ENCODE assay signal across 17 cellular contexts in genomic region chr18:36194719-36195315, GRCh38. TPM values are rescaled to one million over a fixed set of nuclear protein-coding genes. Genes with fewer than 3 reads are reported as not detected.
DNase-seq lines count a peak whose midpoint lies in the region; ATAC-seq and TF ChIP-seq lines count a peak whose summit lies in the region.
"Had no signal": no experiment of that assay in that cellular context is flagged by ENCODE, and none has a peak within 500 bp of the region (broad histone marks: within the 10 kb centered on the region; RNA-seq: fewer than 3 reads in every experiment).

No MANE protein-coding gene starts in this region.

- 0 out of 2 replicates have a peak overlapping the region, but pooled peaks have one; percentile 26 for H3K27ac Mint-ChIP-seq in WTC11
- H3K27ac Mint-ChIP-seq: B cell; CD4-positive, alpha-beta T cell; HFFc6 had no signal

- no peak overlapping the region for H3K9ac ChIP-seq in Karpas-422 (ENCODE audit: low read length)

- H2AFZ ChIP-seq in Karpas-422 (ENCODE audit: low read length), result no peak overlapping the region

- no peak overlapping the region for H3K4me3 ChIP-seq in Karpas-422 (ENCODE audit: low read length)

- CTCF ChIA-PET in WTC11 (lab: Charles Lee), result interaction anchor here (0.9 to 1.3 kb wide), 2 partner anchors 90 to 217 kb away, joined by 3 read pairs; no protein-coding TSS in a partner anchor

- H3K27me3 ChIP-seq in Karpas-422 (ENCODE audit: low read length), result no peaks in the 10 kb centered on the region

- no peaks in the 10 kb centered on the region for H3K9me3 Mint-ChIP-seq in WTC11
- H3K9me3 Mint-ChIP-seq: CD4-positive, alpha-beta T cell; HFFc6 had no signal

- ATAC-seq in WTC11, result no peak
- no peak for ATAC-seq in HG02870 (IDR thresholded peaks at IDR 0.05; ENCODE audit: unreplicated experiment)
- ATAC-seq in HG03139 (IDR thresholded peaks at IDR 0.05; ENCODE audit: unreplicated experiment), result no peak

- no peaks in the 10 kb centered on the region for H3K79me2 ChIP-seq in Karpas-422 (ENCODE audit: low read length)

- H3K4me1 Mint-ChIP-seq in WTC11, result no peaks in the 10 kb centered on the region
- H3K4me1 Mint-ChIP-seq: B cell had no signal

- no peaks in the 10 kb centered on the region for H3K27me3 Mint-ChIP-seq in WTC11 (ENCODE audit: low read depth)

- peaks cover 16% of the 10 kb centered on the region for H3K4me1 ChIP-seq in Karpas-422 (ENCODE audit: low read length)

- no peaks in the 10 kb centered on the region; the same call in 1 of the 2 replicates for H4K20me1 ChIP-seq in Karpas-422 (ENCODE audit: insufficient read depth, low read depth, low read length)

- H3K9me3 ChIP-seq in Karpas-422 (ENCODE audit: low read length), result no peaks in the 10 kb centered on the region

- no peaks in the 10 kb centered on the region for H3K9me2 ChIP-seq in Karpas-422 (replicated peaks; ENCODE audit: insufficient read depth, low read length)

- POLR2A ChIA-PET in WTC11 (lab: Charles Lee), result no interaction called here

- no peak overlapping the region for H3K4me3 Mint-ChIP-seq in WTC11
- H3K4me3 Mint-ChIP-seq: B cell; CD4-positive, alpha-beta T cell; HFFc6 had no signal

- H3K4me2 ChIP-seq in Karpas-422 (ENCODE audit: low read depth, low read length, poor library complexity, severe bottlenecking), result peak overlapping the region; percentile 28

- TF ChIP-seq CTCF in WTC11 (IDR thresholded peaks at IDR 0.05), result no peak

- peaks cover 5% of the 10 kb centered on the region; the same call in 1 of the 2 replicates for H3K36me3 Mint-ChIP-seq in WTC11

- no peaks in the 10 kb centered on the region for H3K36me3 ChIP-seq in Karpas-422 (ENCODE audit: insufficient read depth, low read length)

- no peak overlapping the region for H3K27ac ChIP-seq in Karpas-422 (ENCODE audit: low read length)
- H3K27ac ChIP-seq: HL-60 had no signal

- DNase-seq in activated effector memory CD4-positive, alpha-beta T cell treated with anti-CD3 and anti-CD28 coated beads, Interleukin-2, amount 50 U/mL, for 16 hours, result peak; percentile 30
- no peak for DNase-seq in activated effector memory CD4-positive, alpha-beta T cell treated with Interleukin-2 at 50 U/mL for 16 hours
- DNase-seq in Karpas-422 (peak; percentile 57), WTC11 (ENCODE audit: low spot score) (no peak), mesenteric fat pad (ENCODE audit: low spot score) (peak; percentile 6)
- no peak for DNase-seq in activated naive CD4-positive, alpha-beta T cell treated with anti-CD3 and anti-CD28 coated beads, Interleukin-2, amount 50 U/mL, for 16 hours
- DNase-seq: C1 segment of cervical spinal cord; Calu3; CD4-positive, alpha-beta T cell; DMS 273 treated with DMSO at 0.1 percent for 48 hours; EL; HCEC 1CT; HFFc6 had no signal

TF ChIP-seq in WTC11, 78 proteins besides CTCF, POLR2A, EP300 and RAD21:
- no peak for TF ChIP-seq ZNF281 (CRISPR knock-in tag; IDR thresholded peaks at IDR 0.05)
- no peak for TF ChIP-seq SMAD3 (CRISPR knock-in tag; IDR thresholded peaks at IDR 0.05; ENCODE audit: borderline replicate concordance)
- no peak for TF ChIP-seq ATF6 (CRISPR knock-in tag; IDR thresholded peaks at IDR 0.05)

RNA-seq across cellular contexts. Expression of gene MOCOS, which starts 7.5 kb away (rescaled TPM):
- not detected in 2 replicates for total RNA-seq in Karpas-422 (2014; rRNA removed; shearing (Covaris generic); ENCODE audit: low replicate concordance)
- total RNA-seq in WTC11 (2021), result 4.2 to 5.3 TPM (median 4.8 TPM) in 3 replicates
- total RNA-seq in mesenteric fat pad, result 5.8 TPM
- total RNA-seq: CD4-positive, alpha-beta T cell had no signal

Comparison
In these comparisons a context has a peak if more than half of its experiments do, and no peak if none do; other contexts are left out.
1. DNase-seq: peak in activated effector memory CD4-positive, alpha-beta T cell treated with anti-CD3 and anti-CD28 coated beads, Interleukin-2, amount 50 U/mL, for 16 hours (single experiment), Karpas-422 (single experiment) and mesenteric fat pad (single experiment); none in activated effector memory CD4-positive, alpha-beta T cell treated with Interleukin-2 at 50 U/mL for 16 hours (single experiment), WTC11 (single experiment) and activated naive CD4-positive, alpha-beta T cell treated with anti-CD3 and anti-CD28 coated beads, Interleukin-2, amount 50 U/mL, for 16 hours (single experiment).